ENCODE assay signal across 7 cellular contexts in the genomic region with DNA sequence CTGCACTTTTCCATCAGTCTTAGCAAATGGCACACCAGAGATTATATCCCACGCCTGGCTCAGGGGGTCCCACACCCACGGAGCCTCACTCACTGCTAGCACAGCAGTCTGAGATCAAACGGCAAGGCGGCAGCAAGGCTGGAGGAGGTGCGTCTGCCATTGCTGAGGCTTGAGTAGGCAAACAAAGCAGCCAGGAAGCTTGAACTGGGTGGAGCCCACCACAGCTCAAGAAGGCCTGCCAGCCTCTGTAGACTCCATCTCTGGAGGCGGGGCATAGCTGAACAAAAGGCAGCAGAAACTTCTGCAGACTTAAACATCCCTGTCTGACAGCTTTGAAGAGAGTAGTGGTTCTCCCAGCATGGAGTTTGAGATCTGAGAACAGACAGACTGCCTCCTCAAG. TPM values are rescaled to one million over a fixed set of nuclear protein-coding genes. Genes with fewer than 3 reads are reported as not detected.
DNase-seq lines count a peak whose midpoint lies in the region; ATAC-seq and TF ChIP-seq lines count a peak whose summit lies in the region.
"Not testable (repeated sequence)": the region's sequence is repeated elsewhere in the genome, so short reads cannot be mapped to it uniquely, and the experiment has no call there.

No MANE protein-coding gene starts in this region.

- H3K27me3 ChIP-seq in CD4-positive, alpha-beta T cell (ENCODE audit: control insufficient read depth, insufficient read depth, low read length); naive thymus-derived CD4-positive, alpha-beta T cell (ENCODE audit: control insufficient read depth in 2 of 2, insufficient read depth in 2 of 2, low read length in 2 of 2): not testable (repeated sequence)

- H3K4me1 ChIP-seq in naive thymus-derived CD4-positive, alpha-beta T cell (ENCODE audit: control insufficient read depth in 2 of 2, insufficient read depth in 2 of 2, low read length in 2 of 2) = peaks cover 15 to 28% of the 10 kb centered on the region in 2 donors

- peaks cover 92% of the 10 kb centered on the region for H3K36me3 Mint-ChIP-seq in CD4-positive, alpha-beta T cell (ENCODE audit: low read depth)
- H3K36me3 Mint-ChIP-seq in activated CD4-positive, alpha-beta T cell treated with anti-CD3 and anti-CD28 coated beads, Interleukin-2, amount 10 ng/mL, durations not matched to agents 24 days and 14 days (ENCODE audit: low read depth) = peaks cover 91% of the 10 kb centered on the region
- H3K36me3 Mint-ChIP-seq in activated naive CD8-positive, alpha-beta T cell treated with anti-CD3 and anti-CD28 coated beads, Interleukin-2, amount 10 ng/mL, durations not matched to agents 7 days and 5 days = peaks cover 94% of the 10 kb centered on the region
- H3K36me3 Mint-ChIP-seq in naive thymus-derived CD4-positive, alpha-beta T cell = peaks cover 49 to 95% (median 66%) of the 10 kb centered on the region in 5 donors

- peak overlapping the region; percentile 88 for H3K27ac Mint-ChIP-seq in CD4-positive, alpha-beta T cell
- not testable (repeated sequence) for H3K27ac Mint-ChIP-seq in activated CD4-positive, alpha-beta T cell treated with anti-CD3 and anti-CD28 coated beads, Interleukin-2, amount 10 ng/mL, durations not matched to agents 24 days and 14 days
- H3K27ac Mint-ChIP-seq in activated naive CD8-positive, alpha-beta T cell treated with anti-CD3 and anti-CD28 coated beads, Interleukin-2, amount 10 ng/mL, durations not matched to agents 7 days and 5 days = peak overlapping the region; percentile 50
- H3K27ac Mint-ChIP-seq in naive thymus-derived CD4-positive, alpha-beta T cell = peak overlapping the region; percentile 23 to 93 (median 84)

- H3K4me3 Mint-ChIP-seq in CD4-positive, alpha-beta T cell = peak overlapping the region; percentile 34
- H3K4me3 Mint-ChIP-seq in activated CD4-positive, alpha-beta T cell treated with anti-CD3 and anti-CD28 coated beads, Interleukin-2, amount 10 ng/mL, durations not matched to agents 24 days and 14 days = peak overlapping the region; percentile 7
- H3K4me3 Mint-ChIP-seq in activated naive CD8-positive, alpha-beta T cell treated with anti-CD3 and anti-CD28 coated beads, Interleukin-2, amount 10 ng/mL, durations not matched to agents 7 days and 5 days = peak overlapping the region; percentile 14
- H3K4me3 Mint-ChIP-seq in naive thymus-derived CD4-positive, alpha-beta T cell = peak overlapping the region in 9 of 10 donors; percentile 14 to 67 (median 57)

- not testable (repeated sequence) for H3K27me3 Mint-ChIP-seq in CD4-positive, alpha-beta T cell; activated CD4-positive, alpha-beta T cell treated with anti-CD3 and anti-CD28 coated beads, Interleukin-2, amount 10 ng/mL, durations not matched to agents 24 days and 14 days; activated naive CD8-positive, alpha-beta T cell treated with anti-CD3 and anti-CD28 coated beads, Interleukin-2, amount 10 ng/mL, durations not matched to agents 7 days and 5 days; naive thymus-derived CD4-positive, alpha-beta T cell

- not testable (repeated sequence) for H3K4me3 ChIP-seq in naive thymus-derived CD4-positive, alpha-beta T cell (ENCODE audit: low read length)

- CTCF ChIA-PET in CD4-positive, alpha-beta T cell (lab: Charles Lee) = not testable (repeated sequence)
- CTCF ChIA-PET in naive thymus-derived CD4-positive, alpha-beta T cell (lab: Charles Lee) = interaction anchor here (0.7 kb wide), 1 partner anchor 10 kb away, joined by 4 read pairs; no protein-coding TSS in a partner anchor

- peaks cover 20% of the 10 kb centered on the region for H3K9me3 Mint-ChIP-seq in CD4-positive, alpha-beta T cell
- H3K9me3 Mint-ChIP-seq in activated CD4-positive, alpha-beta T cell treated with anti-CD3 and anti-CD28 coated beads, Interleukin-2, amount 10 ng/mL, durations not matched to agents 24 days and 14 days = peaks cover 27% of the 10 kb centered on the region
- H3K9me3 Mint-ChIP-seq in activated naive CD8-positive, alpha-beta T cell treated with anti-CD3 and anti-CD28 coated beads, Interleukin-2, amount 10 ng/mL, durations not matched to agents 7 days and 5 days = peaks cover 25% of the 10 kb centered on the region
- peaks cover 15 to 78% (median 40%) of the 10 kb centered on the region in 11 donors for H3K9me3 Mint-ChIP-seq in naive thymus-derived CD4-positive, alpha-beta T cell

- POLR2A ChIA-PET in CD4-positive, alpha-beta T cell (lab: Charles Lee) = interaction anchor here (0.6 to 6.0 kb wide), 5 partner anchors 9 to 76 kb away, joined by 3 to 54 read pairs (median 20); no protein-coding TSS in a partner anchor
- POLR2A ChIA-PET in activated naive CD8-positive, alpha-beta T cell treated with anti-CD3 and anti-CD28 coated beads, Interleukin-2, amount 10 ng/mL, durations not matched to agents 7 days and 5 days (lab: Charles Lee) = interaction anchor here (1.5 kb wide), 1 partner anchor 75 kb away, joined by 3 read pairs; no protein-coding TSS in a partner anchor
- POLR2A ChIA-PET in naive thymus-derived CD4-positive, alpha-beta T cell (lab: Charles Lee) = interaction anchor here (0.9 to 7.6 kb wide), 3 partner anchors 10 to 196 kb away, joined by 3 to 58 read pairs (median 39); no protein-coding TSS in a partner anchor

- DNase-seq in CD4-positive, alpha-beta T cell = peak; percentile 27 to 68 (median 43)
- DNase-seq in T-helper 1 cell = peak in 3 of 5 donors; percentile 17 to 66 (median 23)
- peak; percentile 75 for DNase-seq in activated CD4-positive, alpha-beta T cell treated with anti-CD3 and anti-CD28 coated beads, Interleukin-2, amount 10 ng/mL, durations not matched to agents 24 days and 14 days
- peak; percentile 20 for DNase-seq in activated CD8-positive, alpha-beta memory T cell treated with anti-CD3 and anti-CD28 coated beads, Interleukin-2, amount 50 U/mL, for 4 hours
- DNase-seq in activated effector memory CD4-positive, alpha-beta T cell treated with anti-CD3 and anti-CD28 coated beads, Interleukin-2, amount 50 U/mL, for 16 hours = peak; percentile 69
- not testable (repeated sequence) for DNase-seq in activated naive CD8-positive, alpha-beta T cell treated with anti-CD3 and anti-CD28 coated beads, Interleukin-2, amount 10 ng/mL, durations not matched to agents 7 days and 5 days
- DNase-seq in naive thymus-derived CD4-positive, alpha-beta T cell = peak in 7 of 9 donors; percentile 52 to 71 (median 64)

- not testable (repeated sequence) for H3K36me3 ChIP-seq in naive thymus-derived CD4-positive, alpha-beta T cell (ENCODE audit: control insufficient read depth in 2 of 3, insufficient read depth in 3 of 3, low read length in 3 of 3)

- H3K9me3 ChIP-seq in CD4-positive, alpha-beta T cell (ENCODE audit: control insufficient read depth, low read length) = peaks cover 14% of the 10 kb centered on the region
- peaks cover 0 to 15% (median 4%) of the 10 kb centered on the region in 3 experiments for H3K9me3 ChIP-seq in naive thymus-derived CD4-positive, alpha-beta T cell (ENCODE audit: control insufficient read depth in 2 of 3, low read length in 3 of 3)

- not testable (repeated sequence) for TF ChIP-seq CTCF in CD4-positive, alpha-beta T cell (IDR thresholded peaks at IDR 0.05)

- H3K27ac ChIP-seq in CD4-positive, alpha-beta T cell (ENCODE audit: low read depth, low read length); naive thymus-derived CD4-positive, alpha-beta T cell (ENCODE audit: low read depth, low read length): not testable (repeated sequence)

- peak; percentile 48 for ATAC-seq in CD4-positive, alpha-beta T cell (ENCODE audit: poor library complexity)
- not testable (repeated sequence) for ATAC-seq in activated naive CD8-positive, alpha-beta T cell treated with anti-CD3 and anti-CD28 coated beads, Interleukin-2, amount 10 ng/mL, durations not matched to agents 7 days and 5 days (ENCODE audit: low read depth); naive thymus-derived CD4-positive, alpha-beta T cell

- intact Hi-C loops in CD4-positive, alpha-beta T cell (cut with DNase I, micrococcal nuclease); activated CD4-positive, alpha-beta T cell treated with anti-CD3 and anti-CD28 coated beads, Interleukin-2, amount 10 ng/mL, durations not matched to agents 24 days and 14 days (cut with micrococcal nuclease): not testable (repeated sequence)
- intact Hi-C loops in naive thymus-derived CD4-positive, alpha-beta T cell (cut with micrococcal nuclease) = loop anchor here in 1 of 2 donors (2.0 kb wide), 1 partner anchor 15 kb away; no protein-coding TSS in a partner anchor

- peaks cover 67% of the 10 kb centered on the region for H3K4me1 Mint-ChIP-seq in CD4-positive, alpha-beta T cell (ENCODE audit: low read depth)
- peaks cover 57% of the 10 kb centered on the region for H3K4me1 Mint-ChIP-seq in activated CD4-positive, alpha-beta T cell treated with anti-CD3 and anti-CD28 coated beads, Interleukin-2, amount 10 ng/mL, durations not matched to agents 24 days and 14 days
- H3K4me1 Mint-ChIP-seq in activated naive CD8-positive, alpha-beta T cell treated with anti-CD3 and anti-CD28 coated beads, Interleukin-2, amount 10 ng/mL, durations not matched to agents 7 days and 5 days = peaks cover 27% of the 10 kb centered on the region
- H3K4me1 Mint-ChIP-seq in naive thymus-derived CD4-positive, alpha-beta T cell = peaks cover 33 to 88% (median 67%) of the 10 kb centered on the region in 7 donors

RNA-seq across cellular contexts. Expression of a gene that starts 49.3 kb away (rescaled TPM):
- 100 to 1,000 TPM; 170 to 175 TPM for total RNA-seq in CD4-positive, alpha-beta T cell
- 334 and 344 TPM in 2 replicates for total RNA-seq in activated CD4-positive, alpha-beta T cell treated with anti-CD3 and anti-CD28 coated beads, Interleukin-2, amount 10 ng/mL, durations not matched to agents 24 days and 14 days
- total RNA-seq in activated naive CD8-positive, alpha-beta T cell treated with anti-CD3 and anti-CD28 coated beads, Interleukin-2, amount 10 ng/mL, durations not matched to agents 7 days and 5 days = 100 to 1,000 TPM; 181 to 189 TPM
- 100 to 1,000 TPM; 103 to 253 (median 120) TPM for total RNA-seq in naive thymus-derived CD4-positive, alpha-beta T cell
- 100 to 1,000 TPM; 128 to 171 TPM for polyA plus RNA-seq in naive thymus-derived CD4-positive, alpha-beta T cell

Comparison
In these comparisons a context has a peak if more than half of its experiments do, and no peak if none do; other contexts are left out.
1. H3K4me3 Mint-ChIP-seq: peak in every context shown above with its lines; median percentile 57 in naive thymus-derived CD4-positive, alpha-beta T cell; 34 in CD4-positive, alpha-beta T cell; 14 in activated naive CD8-positive, alpha-beta T cell treated with anti-CD3 and anti-CD28 coated beads, Interleukin-2, amount 10 ng/mL, durations not matched to agents 7 days and 5 days; 7 in activated CD4-positive, alpha-beta T cell treated with anti-CD3 and anti-CD28 coated beads, Interleukin-2, amount 10 ng/mL, durations not matched to agents 24 days and 14 days.